In the genomic region with DNA sequence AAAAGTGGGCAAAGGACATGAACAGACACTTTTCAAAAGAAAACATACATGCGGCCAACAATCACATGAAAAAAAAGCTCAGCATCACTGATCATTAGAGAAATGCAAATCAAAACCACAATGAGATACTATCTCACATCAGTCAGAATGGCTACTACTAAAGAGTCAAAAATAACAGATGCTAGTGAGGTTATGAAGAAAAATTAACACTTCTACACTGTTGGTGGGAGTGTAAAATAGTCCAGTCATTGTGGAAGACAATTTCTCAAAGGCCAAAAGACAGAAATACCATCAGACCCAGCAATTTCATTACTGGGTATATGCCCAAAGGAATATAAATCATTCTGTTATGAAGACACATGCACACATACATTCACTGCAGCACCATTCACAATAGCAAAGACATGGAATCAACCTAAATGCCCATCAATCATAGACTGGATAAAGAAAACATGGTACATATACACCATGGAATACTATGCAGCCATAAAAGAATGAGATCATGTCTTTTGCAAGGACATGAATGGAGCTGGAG, we compare ENCODE assay signal across 8 cellular contexts.
DNase-seq lines count a peak whose midpoint lies in the region; ATAC-seq lines count a peak whose summit lies in the region.
"Not testable (repeated sequence)": the region's sequence is repeated elsewhere in the genome, so short reads cannot be mapped to it uniquely, and the experiment has no call there.

No MANE protein-coding gene starts in this region.

- not testable (repeated sequence) for DNase-seq in stimulated activated naive CD8-positive, alpha-beta T cell treated with anti-CD3 and anti-CD28 coated beads, Interleukin-15, amount 100 ng/mL, for 72 hours

- not testable (repeated sequence) for H3K9me3 Mint-ChIP-seq in IgD-negative memory B cell; activated naive CD8-positive, alpha-beta T cell (ENCODE audit: low read depth); stimulated activated naive CD8-positive, alpha-beta T cell treated with anti-CD3 and anti-CD28 coated beads, Interleukin-15, amount 100 ng/mL, for 72 hours

- not testable (repeated sequence) for H3K27me3 Mint-ChIP-seq in IgD-negative memory B cell; activated naive CD8-positive, alpha-beta T cell; stimulated activated naive CD8-positive, alpha-beta T cell treated with anti-CD3 and anti-CD28 coated beads, Interleukin-15, amount 100 ng/mL, for 72 hours

- peak overlapping the region in 2 of 3 donors; percentile 9 for H3K27ac Mint-ChIP-seq in IgD-negative memory B cell
- H3K27ac Mint-ChIP-seq in activated naive CD8-positive, alpha-beta T cell: peak overlapping the region; percentile 5
- H3K27ac Mint-ChIP-seq in stimulated activated naive CD8-positive, alpha-beta T cell treated with anti-CD3 and anti-CD28 coated beads, Interleukin-15, amount 100 ng/mL, for 72 hours: not testable (repeated sequence)

- H3K36me3 Mint-ChIP-seq in IgD-negative memory B cell; activated naive CD8-positive, alpha-beta T cell: not testable (repeated sequence)

- peaks cover 34 to 40% (median 40%) of the 10 kb centered on the region in 3 donors for H3K4me1 Mint-ChIP-seq in IgD-negative memory B cell
- peaks cover 55% of the 10 kb centered on the region for H3K4me1 Mint-ChIP-seq in activated naive CD8-positive, alpha-beta T cell (ENCODE audit: low read depth)
- H3K4me1 Mint-ChIP-seq in stimulated activated naive CD8-positive, alpha-beta T cell treated with anti-CD3 and anti-CD28 coated beads, Interleukin-15, amount 100 ng/mL, for 72 hours: peaks cover 75% of the 10 kb centered on the region

- peak overlapping the region in 2 of 4 donors; percentile 2 to 25 for H3K4me3 Mint-ChIP-seq in IgD-negative memory B cell
- H3K4me3 Mint-ChIP-seq in activated naive CD8-positive, alpha-beta T cell: not testable (repeated sequence)
- peak overlapping the region in 1 of 2 donors; percentile 63 for H3K4me3 Mint-ChIP-seq in stimulated activated naive CD8-positive, alpha-beta T cell treated with anti-CD3 and anti-CD28 coated beads, Interleukin-15, amount 100 ng/mL, for 72 hours

- peak; percentile 46 for ATAC-seq in GM18517 (IDR thresholded peaks at IDR 0.05; ENCODE audit: unreplicated experiment)
- ATAC-seq in GM19397 (IDR thresholded peaks at IDR 0.05; ENCODE audit: unreplicated experiment): peak; percentile 37
- peak; percentile 46 for ATAC-seq in GM21723 (IDR thresholded peaks at IDR 0.05; ENCODE audit: unreplicated experiment)
- peak; percentile 44 for ATAC-seq in HG02885 (IDR thresholded peaks at IDR 0.05; ENCODE audit: poor library complexity, unreplicated experiment)
- peak; percentile 31 for ATAC-seq in HG03196 (IDR thresholded peaks at IDR 0.05; ENCODE audit: unreplicated experiment)
- ATAC-seq in stimulated activated naive CD8-positive, alpha-beta T cell treated with anti-CD3 and anti-CD28 coated beads, Interleukin-15, amount 100 ng/mL, for 72 hours: peak; percentile 62
